In genomic region chr19:46635920-46636761, GRCh38 we compare ENCODE assay signal across 12 cellular contexts. TPM values are rescaled to one million over a fixed set of nuclear protein-coding genes. Genes with fewer than 3 reads are reported as not detected.
DNase-seq lines count a peak whose midpoint lies in the region; ATAC-seq, FAIRE-seq and TF ChIP-seq lines count a peak whose summit lies in the region.
"Had no signal": no experiment of that assay in that cellular context is flagged by ENCODE, and none has a peak within 500 bp of the region (broad histone marks: within the 10 kb centered on the region; RNA-seq: fewer than 3 reads in every experiment).

TSS of gene GNG8 (minus strand) at chr19:46636202. CDS start at chr19:46634682, 1,520 bp downstream.

- TF ChIP-seq EP300 in K562 (IDR thresholded peaks at IDR 0.05; ENCODE audit: low read length), result no peak

- no peak for TF ChIP-seq CTCF in K562 (IDR thresholded peaks at IDR 0.05 in 2 of 3, conservative IDR thresholded peaks at IDR 0.05 in 1 of 3; ENCODE audit: insufficient read depth in 2 of 3, low read depth in 1 of 3, low read length in 3 of 3)
- no peak for TF ChIP-seq CTCF in nephron progenitor cell (IDR thresholded peaks at IDR 0.05)
- no peak for TF ChIP-seq CTCF in brain microvascular endothelial cell (IDR thresholded peaks at IDR 0.05; ENCODE audit: low read depth, low read length, missing control alignments)

- peak within 1 kb of the TSS; percentile 52 for H2AFZ ChIP-seq in K562 (ENCODE audit: low read depth, low read length)

- no peaks in the 10 kb centered on the region for H3K9me1 ChIP-seq in K562 (ENCODE audit: control insufficient read depth, insufficient read depth, low read length)

- WGBS in K562 (ENCODE audit: insufficient coverage, low coverage, missing lambda C conversion rate), result 11% methylated on average over 26 of the region's 34 CpGs

- DNase-seq in NCI-H146 (lab: John Stamatoyannopoulos, UW), result peak; percentile 24
- DNase-seq in NCI-H146 treated with DMSO at 0.1 percent for 48 hours (lab: John Stamatoyannopoulos, UW; ENCODE audit: unreplicated experiment), result no peak
- peak; percentile 54 to 80 (median 72) for DNase-seq in K562 (ENCODE audit: extremely low read depth in 1 of 4, low spot score in 3 of 4)
- peak; percentile 58 for DNase-seq in nephron progenitor cell
- no peak for DNase-seq in brain microvascular endothelial cell
- no peak for DNase-seq in NCI-H128 (lab: John Stamatoyannopoulos, UW; ENCODE audit: unreplicated experiment)
- DNase-seq in activated CD4-positive, CD25-positive, alpha-beta regulatory T cell (lab: John Stamatoyannopoulos, UW), result no peak

- H3K36me3 ChIP-seq in HUES48 (ENCODE audit: control insufficient read depth, insufficient read depth, low read length), result no peaks in the 10 kb centered on the region
- H3K36me3 ChIP-seq in K562 (ENCODE audit: control insufficient read depth, insufficient read depth, low read length), result no peaks in the 10 kb centered on the region
- H3K36me3 ChIP-seq in brain microvascular endothelial cell (replicated peaks), result no peaks in the 10 kb centered on the region

- H3K27ac ChIP-seq in HUES48 (ENCODE audit: low read depth, low read length), result no peak within 1 kb of the TSS
- no peak within 1 kb of the TSS; the same call in 2 of the 3 replicates for H3K27ac ChIP-seq in K562 (ENCODE audit: extremely low read depth, low read depth, low read length)
- H3K27ac ChIP-seq in brain microvascular endothelial cell, result no peak within 1 kb of the TSS

- peak within 1 kb of the TSS; percentile 67 for H3K4me3 ChIP-seq in HUES48 (ENCODE audit: low read depth, low read length)
- no peak within 1 kb of the TSS for H3K4me3 ChIP-seq in K562
- H3K4me3 ChIP-seq in brain microvascular endothelial cell (ENCODE audit: low read depth, low read length), result no peak within 1 kb of the TSS

- H3K4me2 ChIP-seq in K562 (ENCODE audit: insufficient read depth, low read length), result peak within 1 kb of the TSS; percentile 56

- FAIRE-seq in K562 (lab: Jason Lieb, UNC), result no peak
- FAIRE-seq: bronchial epithelial cell had no signal

- CTCF ChIA-PET in K562 (lab: Yijun Ruan, JAX; ENCODE audit: low intra/inter-chr PET ratio), result interaction anchor here (0.7 kb wide), 1 partner anchor 86 kb away, joined by 6 read pairs; no protein-coding TSS in a partner anchor

- ATAC-seq in K562, result no peak

- no peak within 1 kb of the TSS for H3K27ac Mint-ChIP-seq in nephron progenitor cell

- peak within 1 kb of the TSS; percentile 74 for H3K4me3 Mint-ChIP-seq in nephron progenitor cell

- no peaks in the 10 kb centered on the region for H3K36me3 Mint-ChIP-seq in nephron progenitor cell (ENCODE audit: low read depth)

- no TSS peak for BruUV-seq in K562 (replicated peaks; lab: Mats Ljungman, UMichigan)

- H3K79me2 ChIP-seq in K562 (ENCODE audit: control insufficient read depth, insufficient read depth, low read length), result no peaks in the 10 kb centered on the region

- in situ Hi-C loops in K562 (cut with MboI) (no loop called here), brain microvascular endothelial cell (cut with HindIII; ENCODE audit: low pct_ligation_motif_present, low sequenced_read_pairs) (no loop called here)

- H3K27me3 ChIP-seq in HUES48 (ENCODE audit: control insufficient read depth, insufficient read depth, low read length) (peaks cover 64% of the 10 kb centered on the region), K562 (ENCODE audit: control insufficient read depth in 2 of 2, insufficient read depth in 2 of 2, low read length in 2 of 2) (no peaks in the 10 kb centered on the region), brain microvascular endothelial cell (replicated peaks) (peaks cover 7% of the 10 kb centered on the region)

- peaks cover 21% of the 10 kb centered on the region for H3K27me3 Mint-ChIP-seq in nephron progenitor cell (ENCODE audit: low read depth, poor library complexity)

- POLR2A ChIA-PET in K562 (lab: Yijun Ruan, JAX), result no interaction called here

- TF ChIP-seq RAD21 in K562 (CRISPR knock-in tag; conservative IDR thresholded peaks at IDR 0.05 in 1 of 2, IDR thresholded peaks at IDR 0.05 in 1 of 2), result no peak

- TF ChIP-seq POLR2A in K562 (conservative IDR thresholded peaks at IDR 0.05), result no peak

- H3K4me1 ChIP-seq in HUES48 (ENCODE audit: control insufficient read depth, insufficient read depth, low read length) (peaks cover 6% of the 10 kb centered on the region; the same call in 1 of the 2 replicates), K562 (replicated peaks in 1 of 2; ENCODE audit: control insufficient read depth in 2 of 2, insufficient read depth in 2 of 2, low read length in 2 of 2) (peaks cover 28 to 62% of the 10 kb centered on the region in 2 experiments)

- H4K20me1 ChIP-seq in K562 (replicated peaks; ENCODE audit: control insufficient read depth, insufficient read depth, low read length), result no peaks in the 10 kb centered on the region

- peaks cover 34% of the 10 kb centered on the region for H3K4me1 Mint-ChIP-seq in nephron progenitor cell

- H3K9ac ChIP-seq in HUES48 (ENCODE audit: low read depth, low read length), result no peak within 1 kb of the TSS
- peak within 1 kb of the TSS in 1 of 2 experiments; percentile 50; a peak in 2 of 4 replicates for H3K9ac ChIP-seq in K562 (ENCODE audit: insufficient read depth in 1 of 2, low read depth in 2 of 2, low read length in 2 of 2)

- intact Hi-C loops in K562 (cut with micrococcal nuclease), result no loop called here

- H3K9me3 Mint-ChIP-seq in nephron progenitor cell, result no peaks in the 10 kb centered on the region

- no peaks in the 10 kb centered on the region for H3K9me3 ChIP-seq in HUES48 (ENCODE audit: control insufficient read depth, insufficient read depth, low read length)
- H3K9me3 ChIP-seq in K562 (replicated peaks; ENCODE audit: control insufficient read depth, insufficient read depth, low read depth, low read length), result no peaks in the 10 kb centered on the region

TF ChIP-seq in K562, 482 proteins besides CTCF, POLR2A, EP300 and RAD21 (continues in another document):
- TF ChIP-seq DPF2 (IDR thresholded peaks at IDR 0.05), result 0 out of 2 replicates have a peak, but pooled peaks have one; percentile 19
- TF ChIP-seq BCLAF1 (IDR thresholded peaks at IDR 0.05; ENCODE audit: borderline replicate concordance in 1 of 2, control insufficient read depth in 1 of 2, low read depth in 2 of 2, low read length in 1 of 2), result no peak
- no peak for TF ChIP-seq GABPA (tag; conservative IDR thresholded peaks at IDR 0.05; ENCODE audit: low read depth)
- TF ChIP-seq JUND (IDR thresholded peaks at IDR 0.05; ENCODE audit: borderline replicate concordance, low read depth, low read length), result no peak
- TF ChIP-seq JUND (tag; IDR thresholded peaks at IDR 0.05; ENCODE audit: borderline replicate concordance, low read depth, low read length), result no peak
- TF ChIP-seq BHLHE40 (IDR thresholded peaks at IDR 0.05; ENCODE audit: low read length), result no peak
- TF ChIP-seq NBN (IDR thresholded peaks at IDR 0.05; ENCODE audit: low read depth), result 0 out of 2 replicates have a peak, but pooled peaks have one; percentile 18
- no peak for TF ChIP-seq DIDO1 (tag; IDR thresholded peaks at IDR 0.05; ENCODE audit: low read depth)
- no peak for TF ChIP-seq HOXB6 (CRISPR knock-in tag; IDR thresholded peaks at IDR 0.05; ENCODE audit: borderline replicate concordance)
- TF ChIP-seq CSDE1 (IDR thresholded peaks at IDR 0.05), result no peak
- TF ChIP-seq, protein P1, sequence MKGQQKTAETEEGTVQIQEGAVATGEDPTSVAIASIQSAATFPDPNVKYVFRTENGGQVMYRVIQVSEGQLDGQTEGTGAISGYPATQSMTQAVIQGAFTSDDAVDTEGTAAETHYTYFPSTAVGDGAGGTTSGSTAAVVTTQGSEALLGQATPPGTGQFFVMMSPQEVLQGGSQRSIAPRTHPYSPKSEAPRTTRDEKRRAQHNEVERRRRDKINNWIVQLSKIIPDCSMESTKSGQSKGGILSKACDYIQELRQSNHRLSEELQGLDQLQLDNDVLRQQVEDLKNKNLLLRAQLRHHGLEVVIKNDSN (CRISPR knock-in tag; IDR thresholded peaks at IDR 0.05), result no peak
- TF ChIP-seq PTTG1 (tag; IDR thresholded peaks at IDR 0.05; ENCODE audit: low read depth), result no peak

RNA-seq across cellular contexts. Expression of gene GNG8, which starts in this region (rescaled TPM):
- not detected in 2 replicates for total RNA-seq in K562 (2011; cell fraction: chromatin; rRNA removed; ENCODE audit: low replicate concordance)
- total RNA-seq in K562 (2011; cell fraction: nucleolus; rRNA removed), result not detected in 2 replicates
- not detected in 2 replicates for total RNA-seq in K562 (2011; cell fraction: nucleoplasm; rRNA removed)
- total RNA-seq in K562 (2014; rRNA removed) (not detected in 2 replicates), K562 (2014; rRNA removed; fragmentation: Illumina TruSeq; extraction: Trizol) (not detected in 2 replicates), K562 (2015; rRNA removed; fragmentation: Illumina TruSeq; extraction: Trizol) (not detected in 2 replicates), K562 (2021) (not detected in 2 replicates)
- polyA plus RNA-seq in K562 (2011; rRNA removed) (not detected in 2 replicates), K562 (2014; fragmentation: Illumina TruSeq; extraction: Trizol) (not detected in 2 replicates), K562 (2014; fragmentation: Nextera tagmentation; extraction: Ambion mirVana) (1 to 10 TPM in 1 of 2 experiments, not detected in 1; 1.3 TPM), K562 (2014; rRNA removed) (not detected in 2 replicates)
- polyA plus RNA-seq in K562 (2011; cell fraction: cytosol; rRNA removed), result not detected in 2 replicates
- polyA plus RNA-seq in K562 (2011; cell fraction: nucleus; rRNA removed), result not detected in 2 replicates
- not detected in 2 replicates for polyA plus RNA-seq in K562 (2012)
- not detected in 2 replicates for polyA minus RNA-seq in K562 (2011; rRNA and poly(A)+ RNA removed)
- not detected in 2 replicates for polyA minus RNA-seq in K562 (2011; cell fraction: cytosol; rRNA and poly(A)+ RNA removed)
- not detected in 2 replicates for polyA minus RNA-seq in K562 (2011; cell fraction: nucleus; rRNA and poly(A)+ RNA removed)
- total RNA-seq: A673, bronchial epithelial cell, lower leg skin, SK-MEL-5 had no signal

Comparison
In these comparisons a context has a peak if more than half of its experiments do, and no peak if none do; other contexts are left out.
1. DNase-seq: peak in NCI-H146 (single experiment), K562 (4 of 4) and nephron progenitor cell (single experiment); none in NCI-H146 treated with DMSO at 0.1 percent for 48 hours (single experiment), brain microvascular endothelial cell (single experiment), NCI-H128 (single experiment) and activated CD4-positive, CD25-positive, alpha-beta regulatory T cell (0 of 4).